ENCODE assay signal across 13 cellular contexts in the genomic region with DNA sequence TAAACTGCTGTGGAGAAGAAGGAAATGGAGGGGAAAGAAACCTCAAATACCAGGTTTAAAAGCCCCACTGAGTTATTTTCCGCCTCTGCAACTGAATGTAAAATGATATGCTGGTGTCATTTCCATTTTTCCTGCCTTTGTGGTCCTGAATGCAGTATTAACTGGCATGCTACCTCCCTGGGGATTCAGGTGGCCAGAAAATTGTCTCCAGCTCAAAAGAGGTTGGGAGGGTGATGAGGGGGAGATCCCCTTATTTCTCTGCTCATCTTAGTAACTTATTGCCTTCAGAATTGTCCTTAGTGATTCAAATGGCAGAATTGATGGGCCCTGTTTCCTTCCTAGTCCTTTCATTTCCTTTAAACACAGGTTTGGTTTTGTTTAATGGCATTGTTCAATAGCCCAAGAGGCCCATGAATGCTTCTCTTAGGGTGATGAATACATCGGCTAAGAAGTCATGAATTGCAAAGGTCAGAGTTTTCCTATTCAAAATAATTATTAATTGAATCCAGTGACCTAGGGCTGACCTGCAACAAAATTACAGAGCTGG.
DNase-seq lines count a peak whose midpoint lies in the region; ATAC-seq, FAIRE-seq and TF ChIP-seq lines count a peak whose summit lies in the region.
"Had no signal": no experiment of that assay in that cellular context is flagged by ENCODE, and none has a peak within 500 bp of the region (broad histone marks: within the 10 kb centered on the region; RNA-seq: fewer than 3 reads in every experiment).

No MANE protein-coding gene starts in this region.

- H3K4me3 Mint-ChIP-seq in naive B cell, result peak overlapping the region in 7 of 8 donors; percentile 32 to 69 (median 55)

- peak; percentile 39 to 44 for DNase-seq in NCI-H187 (lab: John Stamatoyannopoulos, UW)
- DNase-seq in naive B cell, result no peak
- no peak for DNase-seq in activated CD4-positive, alpha-beta T cell treated with anti-CD3 and anti-CD28 coated beads, Interleukin-2, amount 50 U/mL, for 48 hours
- no peak for DNase-seq in RCC 7860 (ENCODE audit: low spot score)
- DNase-seq in RPMI8226, result no peak
- DNase-seq: activated naive CD4-positive, alpha-beta T cell; Calu3; kidney; NCI-H1436 treated with DMSO at 0.1 percent for 48 hours; stimulated activated CD4-positive, alpha-beta T cell treated with anti-CD3 and anti-CD28 coated beads, Interleukin-12 subunit alpha, Interleukin-12 subunit beta, amount 100 ng/mL, for 4 hours had no signal

- peaks cover 39 to 72% (median 68%) of the 10 kb centered on the region in 3 donors for H3K4me1 Mint-ChIP-seq in naive B cell

- ATAC-seq in GM18870 (IDR thresholded peaks at IDR 0.05; ENCODE audit: unreplicated experiment), result peak; percentile 5
- peak in 1 of 2 donors; percentile 8 for ATAC-seq in naive B cell (ENCODE audit: low read depth in 2 of 2)
- no peak for ATAC-seq in GM18858 (IDR thresholded peaks at IDR 0.05; ENCODE audit: unreplicated experiment)

- H3K27me3 Mint-ChIP-seq in naive B cell, result no peaks in the 10 kb centered on the region

- CTCF ChIA-PET in HEK293 (lab: Yijun Ruan, JAX), result no interaction called here

- no peaks in the 10 kb centered on the region for H3K9me3 Mint-ChIP-seq in naive B cell

- H3K36me3 Mint-ChIP-seq in naive B cell, result no peaks in the 10 kb centered on the region

- H3K36me3 ChIP-seq in HEK293 (ENCODE audit: control insufficient read depth in 2 of 2, insufficient read depth in 1 of 2, low read length in 2 of 2), result no peaks in the 10 kb centered on the region

- H3K27ac ChIP-seq in HEK293 (ENCODE audit: extremely low read depth, low read depth, low read length), result no peak overlapping the region

- TF ChIP-seq CTCF in HEK293 (tag by site-specific recombination; IDR thresholded peaks at IDR 0.05), result no peak

- no peaks in the 10 kb centered on the region for H3K9me3 ChIP-seq in HEK293 (ENCODE audit: control insufficient read depth, insufficient read depth, low read depth, low read length)

- no peaks in the 10 kb centered on the region for H3K4me1 ChIP-seq in HEK293 (ENCODE audit: control insufficient read depth, insufficient read depth, low read length)

- no peak for FAIRE-seq in RCC 7860 (lab: Jason Lieb, UNC)
- FAIRE-seq: kidney had no signal

- no peak overlapping the region for H3K4me3 ChIP-seq in HEK293 (ENCODE audit: low read depth, low read length)

- POLR2A ChIA-PET in HEK293 (lab: Yijun Ruan, JAX), result no interaction called here

- H3K27ac Mint-ChIP-seq in naive B cell, result peak overlapping the region in 5 of 6 donors; percentile 14 to 90 (median 68)

TF ChIP-seq in HEK293, 187 proteins besides CTCF, POLR2A, EP300 and RAD21:
- TF ChIP-seq, protein P1, sequence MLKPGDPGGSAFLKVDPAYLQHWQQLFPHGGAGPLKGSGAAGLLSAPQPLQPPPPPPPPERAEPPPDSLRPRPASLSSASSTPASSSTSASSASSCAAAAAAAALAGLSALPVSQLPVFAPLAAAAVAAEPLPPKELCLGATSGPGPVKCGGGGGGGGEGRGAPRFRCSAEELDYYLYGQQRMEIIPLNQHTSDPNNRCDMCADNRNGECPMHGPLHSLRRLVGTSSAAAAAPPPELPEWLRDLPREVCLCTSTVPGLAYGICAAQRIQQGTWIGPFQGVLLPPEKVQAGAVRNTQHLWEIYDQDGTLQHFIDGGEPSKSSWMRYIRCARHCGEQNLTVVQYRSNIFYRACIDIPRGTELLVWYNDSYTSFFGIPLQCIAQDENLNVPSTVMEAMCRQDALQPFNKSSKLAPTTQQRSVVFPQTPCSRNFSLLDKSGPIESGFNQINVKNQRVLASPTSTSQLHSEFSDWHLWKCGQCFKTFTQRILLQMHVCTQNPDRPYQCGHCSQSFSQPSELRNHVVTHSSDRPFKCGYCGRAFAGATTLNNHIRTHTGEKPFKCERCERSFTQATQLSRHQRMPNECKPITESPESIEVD (tag by site-specific recombination; IDR thresholded peaks at IDR 0.05), result 0 out of 2 replicates have a peak, but pooled peaks have one; percentile 25
- TF ChIP-seq, protein P2, sequence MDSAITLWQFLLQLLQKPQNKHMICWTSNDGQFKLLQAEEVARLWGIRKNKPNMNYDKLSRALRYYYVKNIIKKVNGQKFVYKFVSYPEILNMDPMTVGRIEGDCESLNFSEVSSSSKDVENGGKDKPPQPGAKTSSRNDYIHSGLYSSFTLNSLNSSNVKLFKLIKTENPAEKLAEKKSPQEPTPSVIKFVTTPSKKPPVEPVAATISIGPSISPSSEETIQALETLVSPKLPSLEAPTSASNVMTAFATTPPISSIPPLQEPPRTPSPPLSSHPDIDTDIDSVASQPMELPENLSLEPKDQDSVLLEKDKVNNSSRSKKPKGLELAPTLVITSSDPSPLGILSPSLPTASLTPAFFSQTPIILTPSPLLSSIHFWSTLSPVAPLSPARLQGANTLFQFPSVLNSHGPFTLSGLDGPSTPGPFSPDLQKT (IDR thresholded peaks at IDR 0.05; ENCODE audit: borderline replicate concordance, low read depth, low read length), result no peak
- no peak for TF ChIP-seq ZNF791 (tag by site-specific recombination; IDR thresholded peaks at IDR 0.05)

Comparison
In these comparisons a context has a peak if more than half of its experiments do, and no peak if none do; other contexts are left out.
1. DNase-seq: peak in NCI-H187 (2 of 2); none in naive B cell (single experiment), activated CD4-positive, alpha-beta T cell treated with anti-CD3 and anti-CD28 coated beads, Interleukin-2, amount 50 U/mL, for 48 hours (0 of 2), RCC 7860 (single experiment) and RPMI8226 (single experiment).